Comparison of ENCODE assay signal across 6 cellular contexts in genomic region chr1:69847670-69848069, GRCh38.
"Had no signal": no experiment of that assay in that cellular context is flagged by ENCODE, and none has a peak within 500 bp of the region (broad histone marks: within the 10 kb centered on the region; RNA-seq: fewer than 3 reads in every experiment).

No MANE protein-coding gene starts in this region.

- H3K4me3 Mint-ChIP-seq: IgD-negative memory B cell had no signal

- H3K4me3 ChIP-seq: K562 had no signal

- H3K27ac Mint-ChIP-seq: IgD-negative memory B cell had no signal

- H3K36me3 Mint-ChIP-seq: IgD-negative memory B cell had no signal

- H3K27me3 Mint-ChIP-seq: IgD-negative memory B cell had no signal

- DNase-seq: IMR-90 had no signal

- H3K27ac ChIP-seq: HL-60 had no signal

- H3K4me1 Mint-ChIP-seq: IgD-negative memory B cell had no signal

- FAIRE-seq: HepG2, HTR-8/SVneo, K562 had no signal
